Comparison of ENCODE assay signal across 29 cellular contexts in the genomic region with DNA sequence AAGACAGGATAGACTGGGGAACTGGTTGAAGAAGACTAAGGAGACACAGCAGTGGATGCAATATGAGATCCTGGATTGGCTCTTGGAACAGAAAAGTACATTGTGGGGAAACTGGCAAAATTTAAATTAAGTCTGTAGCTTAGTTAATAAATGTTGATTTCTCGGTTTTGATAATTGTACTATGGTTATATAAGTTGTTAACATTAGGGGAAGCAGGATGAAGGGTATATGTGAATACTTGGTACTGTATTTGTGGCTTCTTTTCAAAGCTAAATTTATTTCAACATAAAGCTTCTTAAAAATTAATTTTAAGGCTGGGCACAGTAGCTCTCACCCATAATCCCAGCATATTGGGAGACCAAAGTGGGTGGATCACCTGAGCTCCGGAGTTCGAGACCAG.
"Had no signal": no experiment of that assay in that cellular context is flagged by ENCODE, and none has a peak within 500 bp of the region (broad histone marks: within the 10 kb centered on the region; RNA-seq: fewer than 3 reads in every experiment).

No MANE protein-coding gene starts in this region.

- H3K27ac ChIP-seq: adrenal gland, ascending aorta, body of pancreas, brain microvascular endothelial cell, breast epithelium, cardiac muscle cell had no signal

- H3K9me3 ChIP-seq: adrenal gland, ascending aorta, body of pancreas, breast epithelium had no signal

- H3K36me3 ChIP-seq: adrenal gland, ascending aorta, brain microvascular endothelial cell, breast epithelium, cardiac muscle cell had no signal

- DNase-seq: activated effector memory CD4-positive, alpha-beta T cell treated with anti-CD3 and anti-CD28 coated beads, Interleukin-2, amount 50 U/mL, for 16 hours; activated effector memory CD4-positive, alpha-beta T cell treated with Interleukin-2 at 50 U/mL for 16 hours; activated gamma-delta T cell; activated gamma-delta T cell treated with Interleukin-2 at 50 U/mL for 16 hours; activated naive CD4-positive, alpha-beta T cell; activated naive CD4-positive, alpha-beta T cell treated with anti-CD3 and anti-CD28 coated beads for 36 hours; activated naive CD4-positive, alpha-beta T cell treated with anti-CD3 and anti-CD28 coated beads, Interleukin-2, amount 10 ng/mL, durations not matched to agents 7 days and 5 days; activated naive CD4-positive, alpha-beta T cell treated with anti-CD3 and anti-CD28 coated beads, Interleukin-2, amount 50 U/mL, for 16 hours; activated naive CD4-positive, alpha-beta T cell treated with Interleukin-2 at 50 U/mL for 16 hours; activated naive CD8-positive, alpha-beta T cell treated with anti-CD3 and anti-CD28 coated beads for 36 hours; activated naive CD8-positive, alpha-beta T cell treated with anti-CD3 and anti-CD28 coated beads, Interleukin-2, amount 10 ng/mL, durations not matched to agents 7 days and 5 days; activated naive CD8-positive, alpha-beta T cell treated with anti-CD3 and anti-CD28 coated beads, Interleukin-2, amount 50 U/mL, for 24 hours; activated T-cell treated with anti-CD3 and anti-CD28 coated beads, Interleukin-2, amount 50 U/mL, for 24 hours; activated T-cell treated with anti-CD3 and anti-CD28 coated beads, Interleukin-2, amount 50 U/mL, for 4 hours; activated T-cell treated with anti-CD3 and anti-CD28 coated beads, Interleukin-2, amount 50 U/mL, for 48 hours; activated T-cell treated with anti-CD3 and anti-CD28 coated beads, Interleukin-2, amount 50 U/mL, for 72 hours; adrenal gland; amniotic stem cell; amygdala; anterior cingulate cortex; aorta; body of pancreas; brain microvascular endothelial cell; caudate nucleus; central memory CD4-positive, alpha-beta T cell; cerebellar nuclear complex had no signal

- H3K4me1 ChIP-seq: ascending aorta, body of pancreas, breast epithelium had no signal

- H3K4me3 ChIP-seq: adrenal gland, ascending aorta, body of pancreas, breast epithelium, cardiac muscle cell had no signal
